18 cellular contexts compared by ENCODE assay signal in genomic region chr14:46290706-46291105, GRCh38.
"Had no signal": no experiment of that assay in that cellular context is flagged by ENCODE, and none has a peak within 500 bp of the region (broad histone marks: within the 10 kb centered on the region; RNA-seq: fewer than 3 reads in every experiment).

No MANE protein-coding gene starts in this region.

- DNase-seq: KBM-7, MV-4-11, NCI-H1048, NCI-H1105, NCI-H1436 treated with DMSO at 0.1 percent for 48 hours, NCI-H187, NCI-H2029, NCI-H2081 treated with DMSO at 0.1 percent for 48 hours, NCI-H2171, NCI-H226, NCI-H510A, NCI-H524 treated with DMSO at 0.1 percent for 48 hours, Right ventricle myocardium superior, RPMI8226, T-helper 2 cell had no signal

- H3K27me3 ChIP-seq: SJSA1 had no signal

- H3K4me3 ChIP-seq: SJSA1, SK-N-MC had no signal

- H3K9me3 ChIP-seq: SJSA1 had no signal

- H3K27ac ChIP-seq: HL-60, SJSA1, SK-N-MC had no signal

- H3K4me1 ChIP-seq: SJSA1 had no signal

- H3K36me3 ChIP-seq: SJSA1 had no signal
